15 cellular contexts compared by ENCODE assay signal in the genomic region with DNA sequence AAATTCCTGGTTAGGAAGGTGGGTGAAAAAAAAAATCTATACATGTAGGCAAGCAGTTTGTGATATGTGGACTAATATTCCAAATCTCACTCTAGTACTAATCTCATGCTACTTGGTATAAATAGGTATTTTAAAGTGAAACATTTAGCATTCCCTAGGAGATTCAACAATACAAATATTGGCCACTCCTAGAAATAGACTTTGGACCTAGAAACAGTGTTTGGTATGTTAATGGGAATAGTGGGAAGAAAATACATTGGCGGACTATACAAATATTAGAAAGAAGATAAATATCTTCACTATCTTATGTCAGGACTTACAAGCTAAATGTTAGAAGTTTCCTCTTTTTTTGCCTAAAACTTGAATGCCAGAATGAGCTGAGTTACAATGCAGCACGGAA. TPM values are rescaled to one million over a fixed set of nuclear protein-coding genes. Genes with fewer than 3 reads are reported as not detected.
"Had no signal": no experiment of that assay in that cellular context is flagged by ENCODE, and none has a peak within 500 bp of the region (broad histone marks: within the 10 kb centered on the region; RNA-seq: fewer than 3 reads in every experiment).

No MANE protein-coding gene starts in this region.

- DNase-seq: activated CD4-positive, alpha-beta T cell treated with anti-CD3 and anti-CD28 coated beads, Interleukin-2, amount 50 U/mL, for 1 hour; activated CD8-positive, alpha-beta memory T cell treated with anti-CD3 and anti-CD28 coated beads, Interleukin-2, amount 10 ng/mL, durations not matched to agents 7 days and 5 days; activated naive CD8-positive, alpha-beta T cell treated with anti-CD3 and anti-CD28 coated beads, Interleukin-2, amount 10 ng/mL, durations not matched to agents 7 days and 5 days; aorta; dorsolateral prefrontal cortex; hippocampal formation; kidney glomerular epithelial cell; lower lobe of right lung; midbrain; naive B cell had no signal

- H3K27me3 ChIP-seq: dorsolateral prefrontal cortex, right atrium auricular region, tibial nerve had no signal

- H3K9me3 ChIP-seq: lower lobe of right lung, right atrium auricular region, tibial nerve had no signal

- H3K4me3 ChIP-seq: dorsolateral prefrontal cortex, lower lobe of right lung, right atrium auricular region, tibial nerve had no signal

- H3K9me3 Mint-ChIP-seq: naive B cell; stimulated activated effector memory CD8-positive, alpha-beta T cell treated with anti-CD3 and anti-CD28 coated beads, Interleukin-12 subunit alpha, Interleukin-12 subunit beta, amount 100 ng/mL, for 72 hours had no signal

- H3K4me3 Mint-ChIP-seq: activated CD8-positive, alpha-beta memory T cell treated with anti-CD3 and anti-CD28 coated beads, Interleukin-2, amount 10 ng/mL, durations not matched to agents 7 days and 5 days; activated naive CD8-positive, alpha-beta T cell treated with anti-CD3 and anti-CD28 coated beads, Interleukin-2, amount 10 ng/mL, durations not matched to agents 7 days and 5 days; naive B cell had no signal

- H3K4me1 Mint-ChIP-seq: naive B cell had no signal

- H3K27me3 Mint-ChIP-seq: activated CD8-positive, alpha-beta memory T cell treated with anti-CD3 and anti-CD28 coated beads, Interleukin-2, amount 10 ng/mL, durations not matched to agents 7 days and 5 days; activated naive CD8-positive, alpha-beta T cell treated with anti-CD3 and anti-CD28 coated beads, Interleukin-2, amount 10 ng/mL, durations not matched to agents 7 days and 5 days; naive B cell had no signal

- H3K27ac Mint-ChIP-seq: activated naive CD8-positive, alpha-beta T cell treated with anti-CD3 and anti-CD28 coated beads, Interleukin-2, amount 10 ng/mL, durations not matched to agents 7 days and 5 days had no signal

- H3K27ac ChIP-seq: lower lobe of right lung, right atrium auricular region, tibial nerve, VCaP had no signal

RNA-seq across cellular contexts. Expression of gene HIGD1C, which starts 28.2 kb away (rescaled TPM):
- total RNA-seq: activated CD8-positive, alpha-beta memory T cell treated with anti-CD3 and anti-CD28 coated beads, Interleukin-2, amount 10 ng/mL, durations not matched to agents 7 days and 5 days; activated naive CD8-positive, alpha-beta T cell treated with anti-CD3 and anti-CD28 coated beads, Interleukin-2, amount 10 ng/mL, durations not matched to agents 7 days and 5 days; aorta; lower lobe of right lung; right atrium auricular region; tibial nerve had no signal
- polyA plus RNA-seq: aorta, esophagus had no signal
